Comparison of ENCODE assay signal across 9 cellular contexts in genomic region chr1:181061891-181062777, GRCh38. TPM values are rescaled to one million over a fixed set of nuclear protein-coding genes. Genes with fewer than 3 reads are reported as not detected.
DNase-seq lines count a peak whose midpoint lies in the region; ATAC-seq, FAIRE-seq and TF ChIP-seq lines count a peak whose summit lies in the region.
"Had no signal": no experiment of that assay in that cellular context is flagged by ENCODE, and none has a peak within 500 bp of the region (broad histone marks: within the 10 kb centered on the region; RNA-seq: fewer than 3 reads in every experiment).

No MANE protein-coding gene starts in this region.

- RAD21 ChIA-PET in GM12878 (lab: Charles Lee; ENCODE audit: unreplicated experiment): interaction anchor here (0.5 to 4.2 kb wide), 33 partner anchors 10 to 874 kb away, joined by 3 to 37 read pairs (median 4); partner anchors contain the start of gene STX6

- no TSS peak for BruUV-seq in GM12878 (replicated peaks; lab: Mats Ljungman, UMichigan)

- peak overlapping the region; percentile 46 for H3K27ac ChIP-seq in KOPT-K1 (ENCODE audit: low read depth, low read length, poor library complexity, severe bottlenecking)
- H3K27ac ChIP-seq in GM12878 (ENCODE audit: control insufficient read depth, insufficient read depth): peak overlapping the region; percentile 96

- peak; percentile 74 for TF ChIP-seq POLR2A in GM12878 (IDR thresholded peaks at IDR 0.05; ENCODE audit: low read depth, low read length)

- peak in 1 of 2 experiments; percentile 39; a peak in 1 of 4 replicates for TF ChIP-seq EP300 in GM12878 (IDR thresholded peaks at IDR 0.05; ENCODE audit: borderline replicate concordance in 1 of 2, control insufficient read depth in 1 of 2, low read depth in 2 of 2, low read length in 2 of 2)

- H3K36me3 ChIP-seq in KOPT-K1 (ENCODE audit: insufficient read depth, low read length) (no peaks in the 10 kb centered on the region), GM12878 (ENCODE audit: control insufficient read depth in 2 of 2, insufficient read depth in 2 of 2, low read length in 1 of 2) (peaks cover 0 to 6% of the 10 kb centered on the region in 2 experiments; a peak in 1 of 4 replicates)

- H4K20me1 ChIP-seq in GM12878 (ENCODE audit: control insufficient read depth, insufficient read depth): no peaks in the 10 kb centered on the region

- peaks cover 8% of the 10 kb centered on the region for H3K9me3 ChIP-seq in KOPT-K1 (ENCODE audit: insufficient read depth, low read length, poor library complexity, severe bottlenecking)
- H3K9me3 ChIP-seq in GM12878 (replicated peaks; ENCODE audit: control insufficient read depth, insufficient read depth, low read length): no peaks in the 10 kb centered on the region; the same call in 2 of the 3 replicates

- CTCF ChIA-PET in GM12878 (lab: Yijun Ruan, JAX): interaction anchor here (0.8 to 4.1 kb wide), 16 partner anchors 10 to 363 kb away, joined by 3 to 35 read pairs (median 7); no protein-coding TSS in a partner anchor

- no peak for FAIRE-seq in GM12878 (lab: Jason Lieb, UNC)
- FAIRE-seq: endometrium had no signal

- ATAC-seq in GM18508 (IDR thresholded peaks at IDR 0.05; ENCODE audit: insufficient read depth, unreplicated experiment) (peak; percentile 81), GM21723 (IDR thresholded peaks at IDR 0.05; ENCODE audit: unreplicated experiment) (peak; percentile 83), GM12878 (peak; percentile 92)

- SMC1A ChIA-PET in GM12878 (lab: Charles Lee; ENCODE audit: uncharacterized antibody, unreplicated experiment): interaction anchor here (0.6 to 4.8 kb wide), 32 partner anchors 10 to 369 kb away, joined by 3 to 53 read pairs (median 6); partner anchors contain the start of genes KIAA1614 and MR1

- H3K9ac ChIP-seq in GM12878 (ENCODE audit: control insufficient read depth, insufficient read depth, low read length): peak overlapping the region; percentile 76

- H2AFZ ChIP-seq in GM12878 (ENCODE audit: control insufficient read depth, low read depth, low read length): peak overlapping the region; percentile 52

- H3K4me2 ChIP-seq in GM12878 (ENCODE audit: control insufficient read depth, insufficient read depth): peak overlapping the region; percentile 83

- peak; percentile 90 for DNase-seq in GM12878 (ENCODE audit: low read depth, low spot score)
- DNase-seq in stimulated activated CD4-positive, alpha-beta T cell treated with anti-CD3 and anti-CD28 coated beads, Interleukin-1b, Interleukin-23, amount 100 ng/mL, for 48 hours: peak; percentile 18
- DNase-seq in NCI-H82 treated with DMSO at 0.1 percent for 48 hours (lab: John Stamatoyannopoulos, UW; ENCODE audit: unreplicated experiment): no peak
- no peak for DNase-seq in NCI-H748 (lab: John Stamatoyannopoulos, UW; ENCODE audit: unreplicated experiment)
- DNase-seq in epidermal melanocyte (ENCODE audit: insufficient read length, low spot score): no peak

- no peaks in the 10 kb centered on the region; the same call in 1 of the 2 replicates for H3K79me2 ChIP-seq in GM12878 (ENCODE audit: control insufficient read depth, insufficient read depth, low read length)

- TF ChIP-seq CTCF in GM12878 (IDR thresholded peaks at IDR 0.05 in 2 of 3, conservative IDR thresholded peaks at IDR 0.05 in 1 of 3; ENCODE audit: control insufficient read depth in 2 of 3, extremely low read depth in 1 of 3, insufficient read depth in 1 of 3, low read depth in 3 of 3, low read length in 3 of 3): no peak

- no peaks in the 10 kb centered on the region for H3K27me3 ChIP-seq in GM12878 (replicated peaks in 1 of 2; ENCODE audit: control insufficient read depth in 2 of 2, insufficient read depth in 2 of 2, low read length in 1 of 2)

- H3K4me1 ChIP-seq in GM12878 (ENCODE audit: control insufficient read depth, insufficient read depth, low read length): peaks cover 32% of the 10 kb centered on the region

- no peak for TF ChIP-seq RAD21 in GM12878 (IDR thresholded peaks at IDR 0.05; ENCODE audit: insufficient read depth, low read depth, low read length)

- intact Hi-C loops in GM12878 (cut with micrococcal nuclease; ENCODE audit: unreplicated experiment): loop anchor here (1.0 to 2.0 kb wide), 3 partner anchors 18 to 73 kb away; partner anchors contain the start of gene IER5

- WGBS in GM12878 (ENCODE audit: insufficient coverage, insufficient replicate concordance, low lambda C conversion rate, missing lambda C conversion rate): under 1% methylated on average over 14 of the region's 14 CpGs

- POLR2A ChIA-PET in GM12878 (lab: Charles Lee): interaction anchor here (0.6 to 2.6 kb wide), 18 partner anchors 14 to 460 kb away, joined by 3 to 20 read pairs (median 6); no protein-coding TSS in a partner anchor

- in situ Hi-C loops in GM12878 (cut with MboI): no loop called here

- peak overlapping the region; percentile 57 for H3K4me3 ChIP-seq in GM12878

TF ChIP-seq in GM12878, 131 proteins besides CTCF, POLR2A, EP300 and RAD21 (continues in another document):
- TF ChIP-seq HSF1 (IDR thresholded peaks at IDR 0.05; ENCODE audit: low read depth, low read length) (no peak), TARDBP (IDR thresholded peaks at IDR 0.05; ENCODE audit: borderline replicate concordance) (no peak), ZNF622 (IDR thresholded peaks at IDR 0.05) (no peak), BACH1 (IDR thresholded peaks at IDR 0.05; ENCODE audit: borderline replicate concordance) (peak; percentile 64; the same call in 1 of the 2 replicates), NR2F1 (conservative IDR thresholded peaks at IDR 0.05) (peak; percentile 74)

RNA-seq across cellular contexts. Expression of gene IER5, which starts 26.4 kb away (rescaled TPM):
- total RNA-seq in GM12878 (2013; cell fraction: nucleolus; rRNA removed): 88.8 and 93.7 TPM in 2 replicates
- 65.4 and 69.4 TPM in 2 replicates for total RNA-seq in GM12878 (2014; rRNA removed)
- total RNA-seq in GM12878 (2014; rRNA removed; fragmentation: Illumina TruSeq; extraction: Trizol): 32.7 and 34.9 TPM in 2 replicates
- 73.9 and 75.2 TPM in 2 replicates for total RNA-seq in GM12878 (2021)
- 6.6 TPM for polyA plus RNA-seq in GM12878 (2011; ENCODE audit: low read depth)
- 36.4 and 44.1 TPM in 2 replicates for polyA plus RNA-seq in GM12878 (2011; rRNA removed)
- 32.3 and 38.9 TPM in 2 replicates for polyA plus RNA-seq in GM12878 (2011; cell fraction: cytosol; rRNA removed)
- 59.7 and 70.4 TPM in 2 replicates for polyA plus RNA-seq in GM12878 (2011; cell fraction: nucleus; rRNA removed)
- 24.5 and 28.7 TPM in 2 replicates for polyA plus RNA-seq in GM12878 (2012)
- polyA plus RNA-seq in GM12878 (2014; fragmentation: Illumina TruSeq; extraction: Trizol): 22.4 and 26.2 TPM in 2 replicates
- 10 to 100 TPM in 1 of 2 experiments, 1 to 10 TPM in 1; 6.2 to 19.5 TPM for polyA plus RNA-seq in GM12878 (2014; fragmentation: Nextera tagmentation; extraction: Ambion mirVana)
- 52.3 and 62.0 TPM in 2 replicates for polyA plus RNA-seq in GM12878 (2014; rRNA removed)
- 10 to 100 TPM in 1 of 2 experiments, 1 to 10 TPM in 1; 4.3 to 11.7 TPM for polyA plus RNA-seq in GM12878 (2016; fragmentation: Nextera tagmentation; extraction: Ambion mirVana)
- polyA minus RNA-seq in GM12878 (2011; rRNA and poly(A)+ RNA removed): 30.4 and 44.0 TPM in 2 replicates
- 24.5 TPM in 2 replicates for polyA minus RNA-seq in GM12878 (2011; cell fraction: cytosol; rRNA and poly(A)+ RNA removed)
- polyA minus RNA-seq in GM12878 (2011; cell fraction: nucleus; rRNA and poly(A)+ RNA removed): 69.0 and 99.9 TPM in 2 replicates

RNA-seq across cellular contexts. Expression of gene MR1, which starts 28.4 kb away (rescaled TPM):
- total RNA-seq in GM12878 (2013; cell fraction: nucleolus; rRNA removed): 81.0 and 93.9 TPM in 2 replicates
- total RNA-seq in GM12878 (2014; rRNA removed) (29.5 and 30.4 TPM in 2 replicates), GM12878 (2014; rRNA removed; fragmentation: Illumina TruSeq; extraction: Trizol) (32.2 and 32.3 TPM in 2 replicates), GM12878 (2021) (26.3 and 29.0 TPM in 2 replicates)
- 21.6 TPM for polyA plus RNA-seq in GM12878 (2011; ENCODE audit: low read depth)
- polyA plus RNA-seq in GM12878 (2011; rRNA removed) (65.9 and 71.7 TPM in 2 replicates), GM12878 (2014; fragmentation: Illumina TruSeq; extraction: Trizol) (40.0 and 42.3 TPM in 2 replicates), GM12878 (2014; fragmentation: Nextera tagmentation; extraction: Ambion mirVana) (10 to 100 TPM; 24.7 to 28.5 TPM), GM12878 (2014; rRNA removed) (24.3 and 29.2 TPM in 2 replicates), GM12878 (2016; fragmentation: Nextera tagmentation; extraction: Ambion mirVana) (10 to 100 TPM; 35.7 to 36.4 TPM)
- polyA plus RNA-seq in GM12878 (2011; cell fraction: cytosol; rRNA removed): 42.6 and 46.8 TPM in 2 replicates
- polyA plus RNA-seq in GM12878 (2011; cell fraction: nucleus; rRNA removed): 23.1 and 25.8 TPM in 2 replicates
- polyA plus RNA-seq in GM12878 (2012): 20.0 and 23.8 TPM in 2 replicates
- 47.7 and 66.8 TPM in 2 replicates for polyA minus RNA-seq in GM12878 (2011; rRNA and poly(A)+ RNA removed)
- 9.9 and 15.5 TPM in 2 replicates for polyA minus RNA-seq in GM12878 (2011; cell fraction: cytosol; rRNA and poly(A)+ RNA removed)
- polyA minus RNA-seq in GM12878 (2011; cell fraction: nucleus; rRNA and poly(A)+ RNA removed): 23.2 and 32.4 TPM in 2 replicates

RNA-seq across cellular contexts. Expression of gene STX6, which starts 39.5 kb away (rescaled TPM):
- total RNA-seq in GM12878 (2013; cell fraction: nucleolus; rRNA removed): 86.2 and 87.2 TPM in 2 replicates
- total RNA-seq in GM12878 (2014; rRNA removed) (21.5 and 24.1 TPM in 2 replicates), GM12878 (2014; rRNA removed; fragmentation: Illumina TruSeq; extraction: Trizol) (18.7 and 20.3 TPM in 2 replicates), GM12878 (2021) (18.9 and 19.3 TPM in 2 replicates)
- polyA plus RNA-seq in GM12878 (2011; ENCODE audit: low read depth): 6.6 TPM
- polyA plus RNA-seq in GM12878 (2011; rRNA removed) (33.6 and 36.3 TPM in 2 replicates), GM12878 (2014; fragmentation: Illumina TruSeq; extraction: Trizol) (17.2 and 19.6 TPM in 2 replicates), GM12878 (2014; fragmentation: Nextera tagmentation; extraction: Ambion mirVana) (1 to 10 TPM; 4.7 to 6.2 TPM), GM12878 (2014; rRNA removed) (16.7 and 16.9 TPM in 2 replicates), GM12878 (2016; fragmentation: Nextera tagmentation; extraction: Ambion mirVana) (10 to 100 TPM; 13.3 to 15.5 TPM)
- polyA plus RNA-seq in GM12878 (2011; cell fraction: cytosol; rRNA removed): 23.3 and 24.8 TPM in 2 replicates
- 19.2 and 20.8 TPM in 2 replicates for polyA plus RNA-seq in GM12878 (2011; cell fraction: nucleus; rRNA removed)
- polyA plus RNA-seq in GM12878 (2012): 9.8 and 13.8 TPM in 2 replicates
- 44.5 and 47.5 TPM in 2 replicates for polyA minus RNA-seq in GM12878 (2011; rRNA and poly(A)+ RNA removed)
- 12.0 and 14.5 TPM in 2 replicates for polyA minus RNA-seq in GM12878 (2011; cell fraction: cytosol; rRNA and poly(A)+ RNA removed)
- polyA minus RNA-seq in GM12878 (2011; cell fraction: nucleus; rRNA and poly(A)+ RNA removed): 21.5 and 32.9 TPM in 2 replicates

Comparison
In these comparisons a context has a peak if more than half of its experiments do, and no peak if none do; other contexts are left out.
1. DNase-seq: peak in GM12878 (single experiment) and stimulated activated CD4-positive, alpha-beta T cell treated with anti-CD3 and anti-CD28 coated beads, Interleukin-1b, Interleukin-23, amount 100 ng/mL, for 48 hours (single experiment); none in NCI-H82 treated with DMSO at 0.1 percent for 48 hours (single experiment), NCI-H748 (single experiment) and epidermal melanocyte (single experiment).
2. Peak in every context shown above with its lines, with median percentiles within 50 percentile points of each other: ATAC-seq.